Comparison of ENCODE assay signal across 30 cellular contexts in genomic region chr3:59818-60217, GRCh38.
"Had no signal": no experiment of that assay in that cellular context is flagged by ENCODE, and none has a peak within 500 bp of the region (broad histone marks: within the 10 kb centered on the region; RNA-seq: fewer than 3 reads in every experiment).

No MANE protein-coding gene starts in this region.

- H3K36me3 ChIP-seq: adrenal gland, ascending aorta, breast epithelium, cardiac muscle cell, colonic mucosa had no signal

- ATAC-seq: activated CD4-positive, alpha-beta T cell treated with anti-CD3 and anti-CD28 coated beads for 36 hours; activated CD8-positive, alpha-beta memory T cell treated with anti-CD3 and anti-CD28 coated beads, Interleukin-2, amount 10 ng/mL, durations not matched to agents 7 days and 5 days; activated CD8-positive, alpha-beta T cell treated with anti-CD3 and anti-CD28 coated beads, Interleukin-2, amount 10 ng/mL, durations not matched to agents 7 days and 5 days; activated naive CD8-positive, alpha-beta T cell treated with anti-CD3 and anti-CD28 coated beads, Interleukin-2, amount 50 U/mL, for 24 hours; esophagus mucosa had no signal

- H3K9me3 Mint-ChIP-seq: activated CD4-positive, alpha-beta memory T cell treated with anti-CD3 and anti-CD28 coated beads for 36 hours; activated CD4-positive, alpha-beta T cell treated with anti-CD3 and anti-CD28 coated beads, Interleukin-2, amount 10 ng/mL, durations not matched to agents 24 days and 14 days; activated naive CD4-positive, alpha-beta T cell treated with anti-CD3 and anti-CD28 coated beads for 36 hours; activated naive CD4-positive, alpha-beta T cell treated with anti-CD3 and anti-CD28 coated beads, Interleukin-2, amount 50 U/mL, for 24 hours; activated naive CD8-positive, alpha-beta T cell treated with anti-CD3 and anti-CD28 coated beads for 36 hours; activated naive CD8-positive, alpha-beta T cell treated with anti-CD3 and anti-CD28 coated beads, Interleukin-2, amount 50 U/mL, for 24 hours; activated T-helper 1 cell treated with anti-CD3 and anti-CD28 coated beads, Interleukin-12 subunit alpha, Interleukin-12 subunit beta, Interleukin-2, Interleukin-4 antibody, amounts not matched to agents 30 ng/mL and 10 ng/mL and 1 ng/mL, durations not matched to agents 14 hours and 24 hours and 36 hours; activated T-helper 2 cell treated with anti-CD3 and anti-CD28 coated beads, Interferon-gamma antibody, Interleukin-2, Interleukin-4, amounts not matched to agents 10 μg/mL and 5 μg/mL and 100 μg/mL, durations not matched to agents 14 hours and 24 hours and 36 hours had no signal

- H3K27me3 Mint-ChIP-seq: activated CD4-positive, alpha-beta T cell treated with anti-CD3 and anti-CD28 coated beads, Interleukin-2, amount 10 ng/mL, durations not matched to agents 24 days and 14 days; activated CD8-positive, alpha-beta memory T cell treated with anti-CD3 and anti-CD28 coated beads, Interleukin-2, amount 10 ng/mL, durations not matched to agents 7 days and 5 days; brain had no signal

- H3K9me3 ChIP-seq: adrenal gland, ascending aorta, breast epithelium, colonic mucosa had no signal

- H3K4me1 Mint-ChIP-seq: activated CD4-positive, alpha-beta T cell treated with anti-CD3 and anti-CD28 coated beads for 36 hours; activated CD4-positive, alpha-beta T cell treated with anti-CD3 and anti-CD28 coated beads, Interleukin-2, amount 10 ng/mL, durations not matched to agents 24 days and 14 days; activated CD8-positive, alpha-beta memory T cell treated with anti-CD3 and anti-CD28 coated beads, Interleukin-2, amount 10 ng/mL, durations not matched to agents 7 days and 5 days; activated naive CD4-positive, alpha-beta T cell treated with anti-CD3 and anti-CD28 coated beads, Interleukin-2, amount 50 U/mL, for 24 hours; activated naive CD8-positive, alpha-beta T cell treated with anti-CD3 and anti-CD28 coated beads for 36 hours; activated naive CD8-positive, alpha-beta T cell treated with anti-CD3 and anti-CD28 coated beads, Interleukin-2, amount 50 U/mL, for 24 hours had no signal

- H3K4me3 ChIP-seq: adrenal gland, ascending aorta, breast epithelium, cardiac muscle cell, colonic mucosa had no signal

- H3K4me3 Mint-ChIP-seq: activated CD4-positive, alpha-beta memory T cell treated with anti-CD3 and anti-CD28 coated beads for 36 hours; activated CD4-positive, alpha-beta T cell treated with anti-CD3 and anti-CD28 coated beads for 36 hours; activated CD4-positive, alpha-beta T cell treated with anti-CD3 and anti-CD28 coated beads, Interleukin-2, amount 10 ng/mL, durations not matched to agents 24 days and 14 days; activated CD8-positive, alpha-beta memory T cell treated with anti-CD3 and anti-CD28 coated beads, Interleukin-2, amount 10 ng/mL, durations not matched to agents 7 days and 5 days; activated CD8-positive, alpha-beta T cell treated with anti-CD3 and anti-CD28 coated beads, Interleukin-2, amount 10 ng/mL, durations not matched to agents 7 days and 5 days; activated naive CD4-positive, alpha-beta T cell treated with anti-CD3 and anti-CD28 coated beads for 36 hours; activated naive CD4-positive, alpha-beta T cell treated with anti-CD3 and anti-CD28 coated beads, Interleukin-2, amount 50 U/mL, for 24 hours; activated naive CD8-positive, alpha-beta T cell treated with anti-CD3 and anti-CD28 coated beads for 36 hours; activated naive CD8-positive, alpha-beta T cell treated with anti-CD3 and anti-CD28 coated beads, Interleukin-2, amount 50 U/mL, for 24 hours; activated T-helper 1 cell treated with anti-CD3 and anti-CD28 coated beads, Interleukin-12 subunit alpha, Interleukin-12 subunit beta, Interleukin-2, Interleukin-4 antibody, amounts not matched to agents 30 ng/mL and 10 ng/mL and 1 ng/mL, durations not matched to agents 14 hours and 24 hours and 36 hours; brain had no signal

- H3K4me1 ChIP-seq: adrenal gland, ascending aorta, colonic mucosa had no signal

- H3K36me3 Mint-ChIP-seq: activated CD4-positive, alpha-beta memory T cell treated with anti-CD3 and anti-CD28 coated beads for 36 hours; activated CD8-positive, alpha-beta memory T cell treated with anti-CD3 and anti-CD28 coated beads, Interleukin-2, amount 10 ng/mL, durations not matched to agents 7 days and 5 days; activated naive CD4-positive, alpha-beta T cell treated with anti-CD3 and anti-CD28 coated beads, Interleukin-2, amount 50 U/mL, for 24 hours; activated naive CD8-positive, alpha-beta T cell treated with anti-CD3 and anti-CD28 coated beads for 36 hours; brain had no signal

- H3K27ac Mint-ChIP-seq: activated CD4-positive, alpha-beta memory T cell treated with anti-CD3 and anti-CD28 coated beads for 36 hours; activated CD4-positive, alpha-beta T cell treated with anti-CD3 and anti-CD28 coated beads for 36 hours; activated CD4-positive, alpha-beta T cell treated with anti-CD3 and anti-CD28 coated beads, Interleukin-2, amount 10 ng/mL, durations not matched to agents 24 days and 14 days; activated CD8-positive, alpha-beta memory T cell treated with anti-CD3 and anti-CD28 coated beads, Interleukin-2, amount 10 ng/mL, durations not matched to agents 7 days and 5 days; activated CD8-positive, alpha-beta T cell treated with anti-CD3 and anti-CD28 coated beads, Interleukin-2, amount 10 ng/mL, durations not matched to agents 7 days and 5 days; activated naive CD4-positive, alpha-beta T cell treated with anti-CD3 and anti-CD28 coated beads for 36 hours; activated naive CD4-positive, alpha-beta T cell treated with anti-CD3 and anti-CD28 coated beads, Interleukin-2, amount 50 U/mL, for 24 hours; activated naive CD8-positive, alpha-beta T cell treated with anti-CD3 and anti-CD28 coated beads for 36 hours; activated naive CD8-positive, alpha-beta T cell treated with anti-CD3 and anti-CD28 coated beads, Interleukin-2, amount 50 U/mL, for 24 hours; activated T-helper 1 cell treated with anti-CD3 and anti-CD28 coated beads, Interleukin-12 subunit alpha, Interleukin-12 subunit beta, Interleukin-2, Interleukin-4 antibody, amounts not matched to agents 30 ng/mL and 10 ng/mL and 1 ng/mL, durations not matched to agents 14 hours and 24 hours and 36 hours; activated T-helper 2 cell treated with anti-CD3 and anti-CD28 coated beads, Interferon-gamma antibody, Interleukin-2, Interleukin-4, amounts not matched to agents 10 μg/mL and 5 μg/mL and 100 μg/mL, durations not matched to agents 14 hours and 24 hours and 36 hours had no signal

- DNase-seq: activated CD4-positive, alpha-beta memory T cell treated with anti-CD3 and anti-CD28 coated beads for 36 hours; activated CD4-positive, alpha-beta T cell treated with anti-CD3 and anti-CD28 coated beads for 36 hours; activated CD4-positive, alpha-beta T cell treated with anti-CD3 and anti-CD28 coated beads, Interleukin-2, amount 10 ng/mL, durations not matched to agents 24 days and 14 days; activated CD4-positive, CD25-positive, alpha-beta regulatory T cell; activated CD4-positive, CD25-positive, alpha-beta regulatory T cell treated with anti-CD3 and anti-CD28 coated beads, Interleukin-2, amount 50 U/mL, for 72 hours; activated CD8-positive, alpha-beta memory T cell treated with anti-CD3 and anti-CD28 coated beads, Interleukin-2, amount 10 ng/mL, durations not matched to agents 7 days and 5 days; activated CD8-positive, alpha-beta memory T cell treated with anti-CD3 and anti-CD28 coated beads, Interleukin-2, amount 50 U/mL, for 4 hours; activated CD8-positive, alpha-beta T cell treated with anti-CD3 and anti-CD28 coated beads, Interleukin-2, amount 10 ng/mL, durations not matched to agents 7 days and 5 days; activated effector memory CD4-positive, alpha-beta T cell treated with anti-CD3 and anti-CD28 coated beads, Interleukin-2, amount 50 U/mL, for 16 hours; activated naive CD4-positive, alpha-beta T cell treated with anti-CD3 and anti-CD28 coated beads for 36 hours; activated naive CD8-positive, alpha-beta T cell treated with anti-CD3 and anti-CD28 coated beads for 36 hours; activated naive CD8-positive, alpha-beta T cell treated with anti-CD3 and anti-CD28 coated beads, Interleukin-2, amount 50 U/mL, for 24 hours; activated T-cell treated with anti-CD3 and anti-CD28 coated beads, Interleukin-2, amount 50 U/mL, for 1 hour; activated T-cell treated with anti-CD3 and anti-CD28 coated beads, Interleukin-2, amount 50 U/mL, for 48 hours; adrenal gland; central memory CD4-positive, alpha-beta T cell; cerebellar nuclear complex; colonic mucosa; effector CD8-positive, alpha-beta T cell; foreskin fibroblast; head of caudate nucleus; T-helper 2 cell had no signal

- H3K27ac ChIP-seq: adrenal gland, ascending aorta, breast epithelium, cardiac muscle cell, colonic mucosa had no signal

- H3K27me3 ChIP-seq: adrenal gland, ascending aorta, breast epithelium, cardiac muscle cell, colonic mucosa had no signal
